ENCODE assay signal across 23 cellular contexts in genomic region chr1:52413410-52414104, GRCh38. TPM values are rescaled to one million over a fixed set of nuclear protein-coding genes. Genes with fewer than 3 reads are reported as not detected.
A peak's percentile ranks its signal among the peaks of the same experiment; 100 is the strongest.
DNase-seq lines count a peak whose midpoint lies in the region; ATAC-seq and TF ChIP-seq lines count a peak whose summit lies in the region.
"Had no signal": no experiment of that assay in that cellular context is flagged by ENCODE, and none has a peak within 500 bp of the region (broad histone marks: within the 10 kb centered on the region; RNA-seq: fewer than 3 reads in every experiment).

No MANE protein-coding gene starts in this region.

- no peak for DNase-seq in activated T-cell treated with anti-CD3 and anti-CD28 coated beads, Interleukin-2, amount 50 U/mL, for 72 hours
- no peak for DNase-seq in activated T-cell treated with anti-CD3 and anti-CD28 coated beads, Interleukin-2, amount 50 U/mL, for 1 hour
- DNase-seq in T-helper 17 cell = no peak
- peak in 1 of 2 donors; percentile 7 for DNase-seq in foreskin keratinocyte
- DNase-seq in stimulated activated naive B cell treated with anti-CD40 and anti-IgM and Interleukin-4, amounts not matched to agents 10 μg/mL and 1 μg/mL and 100 μg/mL, for 72 hours = no peak
- no peak for DNase-seq in GM13977 (ENCODE audit: low spot score)
- DNase-seq in LoVo (ENCODE audit: low spot score) = no peak
- DNase-seq: activated CD4-positive, alpha-beta T cell treated with anti-CD3 and anti-CD28 coated beads, Interleukin-2, amount 10 ng/mL, durations not matched to agents 7 days and 5 days; activated CD8-positive, alpha-beta memory T cell treated with anti-CD3 and anti-CD28 coated beads, Interleukin-2, amount 50 U/mL, for 48 hours; activated naive CD4-positive, alpha-beta T cell treated with anti-CD3 and anti-CD28 coated beads for 36 hours; C1 segment of cervical spinal cord; midbrain; NCI-H187; NCI-H774; SHP77; stimulated activated CD8-positive, alpha-beta memory T cell treated with anti-CD3 and anti-CD28 coated beads, Interleukin-4, amount 100 ng/mL, for 48 hours; SW 1271 had no signal

- H3K9me3 ChIP-seq in T-helper 17 cell (ENCODE audit: control insufficient read depth, low read length, poor library complexity, severe bottlenecking) = no peaks in the 10 kb centered on the region
- H3K9me3 ChIP-seq: ascending aorta, vagina had no signal

- in situ Hi-C loops in GM13977 (cut with MboI; ENCODE audit: low pct_unique_long_range_greater_than_20kb, low sequenced_read_pairs, unreplicated experiment) = loop anchor here (10.0 kb wide), 1 partner anchor 271 kb away; no protein-coding TSS in a partner anchor

- no peaks in the 10 kb centered on the region for H3K9me3 Mint-ChIP-seq in activated T-cell treated with anti-CD3 and anti-CD28 coated beads, Interleukin-2, amount 50 U/mL, for 72 hours
- no peaks in the 10 kb centered on the region for H3K9me3 Mint-ChIP-seq in stimulated activated naive B cell treated with anti-CD40 and anti-IgM and Interleukin-4, amounts not matched to agents 10 μg/mL and 1 μg/mL and 100 μg/mL, for 72 hours
- H3K9me3 Mint-ChIP-seq: activated CD4-positive, alpha-beta T cell treated with anti-CD3 and anti-CD28 coated beads, Interleukin-2, amount 10 ng/mL, durations not matched to agents 7 days and 5 days; activated naive CD4-positive, alpha-beta T cell treated with anti-CD3 and anti-CD28 coated beads for 36 hours; IgD-negative memory B cell; neural progenitor cell had no signal

- peak in 1 of 2 donors; percentile 19 for ATAC-seq in activated T-cell treated with anti-CD3 and anti-CD28 coated beads, Interleukin-2, amount 50 U/mL, for 72 hours (replicated peaks in 1 of 2)
- no peak for ATAC-seq in T-helper 17 cell
- ATAC-seq in foreskin keratinocyte = peak; percentile 51
- ATAC-seq in stimulated activated naive B cell treated with anti-CD40 and anti-IgM and Interleukin-4, amounts not matched to agents 10 μg/mL and 1 μg/mL and 100 μg/mL, for 72 hours (replicated peaks) = peak; percentile 60 to 84
- no peak for ATAC-seq in HG03196 (IDR thresholded peaks at IDR 0.05; ENCODE audit: unreplicated experiment)

- H3K27me3 Mint-ChIP-seq in activated T-cell treated with anti-CD3 and anti-CD28 coated beads, Interleukin-2, amount 50 U/mL, for 72 hours (ENCODE audit: low read depth) = no peaks in the 10 kb centered on the region
- H3K27me3 Mint-ChIP-seq in T-helper 17 cell = no peaks in the 10 kb centered on the region
- no peaks in the 10 kb centered on the region for H3K27me3 Mint-ChIP-seq in stimulated activated naive B cell treated with anti-CD40 and anti-IgM and Interleukin-4, amounts not matched to agents 10 μg/mL and 1 μg/mL and 100 μg/mL, for 72 hours
- H3K27me3 Mint-ChIP-seq: activated CD4-positive, alpha-beta T cell treated with anti-CD3 and anti-CD28 coated beads, Interleukin-2, amount 10 ng/mL, durations not matched to agents 7 days and 5 days; IgD-negative memory B cell had no signal

- TF ChIP-seq CTCF in foreskin keratinocyte (conservative IDR thresholded peaks at IDR 0.05) = no peak
- TF ChIP-seq CTCF in GM13977 (IDR thresholded peaks at IDR 0.05; ENCODE audit: extremely low read depth, insufficient read depth, missing control alignments) = no peak

- H3K4me3 Mint-ChIP-seq in activated T-cell treated with anti-CD3 and anti-CD28 coated beads, Interleukin-2, amount 50 U/mL, for 72 hours = no peak overlapping the region
- peak overlapping the region; percentile 39 for H3K4me3 Mint-ChIP-seq in T-helper 17 cell
- H3K4me3 Mint-ChIP-seq in stimulated activated naive B cell treated with anti-CD40 and anti-IgM and Interleukin-4, amounts not matched to agents 10 μg/mL and 1 μg/mL and 100 μg/mL, for 72 hours = no peak overlapping the region
- H3K4me3 Mint-ChIP-seq: activated CD4-positive, alpha-beta T cell treated with anti-CD3 and anti-CD28 coated beads, Interleukin-2, amount 10 ng/mL, durations not matched to agents 7 days and 5 days; activated naive CD4-positive, alpha-beta T cell treated with anti-CD3 and anti-CD28 coated beads for 36 hours; IgD-negative memory B cell; neural progenitor cell had no signal

- H3K36me3 Mint-ChIP-seq in activated T-cell treated with anti-CD3 and anti-CD28 coated beads, Interleukin-2, amount 50 U/mL, for 72 hours (ENCODE audit: insufficient read depth in 2 of 2) = peaks cover 16 to 44% of the 10 kb centered on the region in 2 donors
- peaks cover 14% of the 10 kb centered on the region for H3K36me3 Mint-ChIP-seq in T-helper 17 cell (ENCODE audit: low read depth)
- H3K36me3 Mint-ChIP-seq in stimulated activated naive B cell treated with anti-CD40 and anti-IgM and Interleukin-4, amounts not matched to agents 10 μg/mL and 1 μg/mL and 100 μg/mL, for 72 hours = peaks cover 49 to 51% of the 10 kb centered on the region in 2 donors

- peak overlapping the region; percentile 64 for H3K27ac Mint-ChIP-seq in activated T-cell treated with anti-CD3 and anti-CD28 coated beads, Interleukin-2, amount 50 U/mL, for 72 hours
- H3K27ac Mint-ChIP-seq in T-helper 17 cell = peak overlapping the region; percentile 49
- H3K27ac Mint-ChIP-seq in stimulated activated naive B cell treated with anti-CD40 and anti-IgM and Interleukin-4, amounts not matched to agents 10 μg/mL and 1 μg/mL and 100 μg/mL, for 72 hours = no peak overlapping the region
- H3K27ac Mint-ChIP-seq: activated CD4-positive, alpha-beta T cell treated with anti-CD3 and anti-CD28 coated beads, Interleukin-2, amount 10 ng/mL, durations not matched to agents 7 days and 5 days; IgD-negative memory B cell; neural progenitor cell had no signal

- H3K4me1 ChIP-seq in foreskin keratinocyte = no peaks in the 10 kb centered on the region
- H3K4me1 ChIP-seq: ascending aorta, neural progenitor cell, vagina had no signal

- peaks cover 14% of the 10 kb centered on the region for H3K4me1 Mint-ChIP-seq in activated T-cell treated with anti-CD3 and anti-CD28 coated beads, Interleukin-2, amount 50 U/mL, for 72 hours (ENCODE audit: low read depth)
- peaks cover 8% of the 10 kb centered on the region for H3K4me1 Mint-ChIP-seq in T-helper 17 cell
- H3K4me1 Mint-ChIP-seq in stimulated activated naive B cell treated with anti-CD40 and anti-IgM and Interleukin-4, amounts not matched to agents 10 μg/mL and 1 μg/mL and 100 μg/mL, for 72 hours = no peaks in the 10 kb centered on the region
- H3K4me1 Mint-ChIP-seq: IgD-negative memory B cell, neural progenitor cell had no signal

- H3K27ac ChIP-seq in foreskin keratinocyte = no peak overlapping the region
- H3K27ac ChIP-seq: ascending aorta, HL-60, neural progenitor cell, vagina had no signal

- no peaks in the 10 kb centered on the region for H3K27me3 ChIP-seq in foreskin keratinocyte
- H3K27me3 ChIP-seq: ascending aorta, neural progenitor cell, vagina had no signal

RNA-seq across cellular contexts. Expression of gene PRPF38A, which starts 9.2 kb away (rescaled TPM):
- total RNA-seq in activated T-cell treated with anti-CD3 and anti-CD28 coated beads, Interleukin-2, amount 50 U/mL, for 72 hours = 10 to 100 TPM; 80.5 to 91.8 TPM
- total RNA-seq in T-helper 17 cell (10 to 100 TPM; 62.1 to 64.6 TPM), foreskin keratinocyte (16.5 and 18.9 TPM in 2 replicates)
- 19.5 and 20.5 TPM in 2 replicates for polyA plus RNA-seq in foreskin keratinocyte

RNA-seq across cellular contexts. Expression of gene ORC1, which starts 9.3 kb away (rescaled TPM):
- total RNA-seq in activated T-cell treated with anti-CD3 and anti-CD28 coated beads, Interleukin-2, amount 50 U/mL, for 72 hours = 10 to 100 TPM; 37.1 to 43.5 TPM
- total RNA-seq in T-helper 17 cell (1 to 10 TPM; 1.2 to 2.0 TPM), foreskin keratinocyte (17.7 and 20.6 TPM in 2 replicates)
- polyA plus RNA-seq in foreskin keratinocyte = 8.0 and 10.8 TPM in 2 replicates
- total RNA-seq: ascending aorta had no signal

RNA-seq across cellular contexts. Expression of gene CC2D1B, which starts 47.6 kb away (rescaled TPM):
- 10 to 100 TPM; 32.7 to 33.1 TPM for total RNA-seq in activated T-cell treated with anti-CD3 and anti-CD28 coated beads, Interleukin-2, amount 50 U/mL, for 72 hours
- total RNA-seq in T-helper 17 cell (10 to 100 TPM; 41.8 to 62.6 TPM), foreskin keratinocyte (28.6 and 28.8 TPM in 2 replicates)
- polyA plus RNA-seq in foreskin keratinocyte = 17.3 and 18.5 TPM in 2 replicates

Comparison
In these comparisons a context has a peak if more than half of its experiments do, and no peak if none do; other contexts are left out.
1. ATAC-seq: peak in foreskin keratinocyte (single experiment) and stimulated activated naive B cell treated with anti-CD40 and anti-IgM and Interleukin-4, amounts not matched to agents 10 μg/mL and 1 μg/mL and 100 μg/mL, for 72 hours (2 of 2); none in T-helper 17 cell (single experiment) and HG03196 (single experiment).